Comparison of ENCODE assay signal across 14 cellular contexts in genomic region chr1:160207751-160208150, GRCh38. TPM values are rescaled to one million over a fixed set of nuclear protein-coding genes. Genes with fewer than 3 reads are reported as not detected.
DNase-seq lines count a peak whose midpoint lies in the region; ATAC-seq and TF ChIP-seq lines count a peak whose summit lies in the region.
"Had no signal": no experiment of that assay in that cellular context is flagged by ENCODE, and none has a peak within 500 bp of the region (broad histone marks: within the 10 kb centered on the region; RNA-seq: fewer than 3 reads in every experiment).

No MANE protein-coding gene starts in this region.

- H3K27ac Mint-ChIP-seq in IgD-negative memory B cell (peak overlapping the region; percentile 22 to 88 (median 30)), neural progenitor cell (peak overlapping the region; percentile 89)

- no peaks in the 10 kb centered on the region for H3K27me3 ChIP-seq in dorsolateral prefrontal cortex
- H3K27me3 ChIP-seq in neural progenitor cell, result no peaks in the 10 kb centered on the region
- H3K27me3 ChIP-seq: testis had no signal

- ATAC-seq in HG03460 (IDR thresholded peaks at IDR 0.05; ENCODE audit: unreplicated experiment) (no peak), HG02938 (IDR thresholded peaks at IDR 0.05; ENCODE audit: unreplicated experiment) (no peak)

- H3K79me2 ChIP-seq in neural progenitor cell (ENCODE audit: low read depth), result peaks cover 25% of the 10 kb centered on the region

- intact Hi-C loops in dorsolateral prefrontal cortex (cut with DNase I), result no loop called here

- peak overlapping the region in 1 of 4 donors; percentile 92 for H3K4me3 Mint-ChIP-seq in IgD-negative memory B cell
- peak overlapping the region; percentile 89 for H3K4me3 Mint-ChIP-seq in neural progenitor cell

- no peak overlapping the region for H2AFZ ChIP-seq in neural progenitor cell (replicated peaks)

- TF ChIP-seq CTCF in AG04449 (IDR thresholded peaks at IDR 0.05; ENCODE audit: insufficient read depth, low read length, missing control alignments) (no peak), dorsolateral prefrontal cortex (IDR thresholded peaks at IDR 0.05 in 54 of 56, conservative IDR thresholded peaks at IDR 0.05 in 2 of 56; ENCODE audit: low read depth in 1 of 56, partially characterized antibody in 56 of 56) (no peak), neural progenitor cell (IDR thresholded peaks at IDR 0.05) (no peak)

- H3K4me1 ChIP-seq in neural progenitor cell, result peaks cover 66% of the 10 kb centered on the region

- peaks cover 31 to 47% (median 39%) of the 10 kb centered on the region in 3 donors for H3K4me1 Mint-ChIP-seq in IgD-negative memory B cell
- peaks cover 78% of the 10 kb centered on the region for H3K4me1 Mint-ChIP-seq in neural progenitor cell

- DNase-seq in AG04449 (ENCODE audit: low read depth, low spot score), result no peak
- DNase-seq in dorsolateral prefrontal cortex, result no peak
- DNase-seq in neural progenitor cell (ENCODE audit: low spot score), result peak; percentile 58
- DNase-seq in SW 1271 (lab: John Stamatoyannopoulos, UW), result no peak
- no peak for DNase-seq in G401 (ENCODE audit: low spot score)
- DNase-seq: NCI-H2081; RPMI8226; stimulated activated CD4-positive, alpha-beta T cell treated with anti-CD3 and anti-CD28 coated beads, Interleukin-2, amount 100 ng/mL, for 24 hours; testis had no signal

- no peak overlapping the region for H3K9ac ChIP-seq in neural progenitor cell

- in situ Hi-C loops in G401 (cut with HindIII; ENCODE audit: low sequenced_read_pairs), result no loop called here

- H3K4me2 ChIP-seq in neural progenitor cell, result no peak overlapping the region

- POLR2A ChIA-PET in AG04449 (lab: Yijun Ruan, JAX), result interaction anchor here (7.3 kb wide), 1 partner anchor 12 kb away, joined by 34 read pairs; no protein-coding TSS in a partner anchor

- H3F3A ChIP-seq in neural progenitor cell (ENCODE audit: low read depth), result peaks cover 50% of the 10 kb centered on the region

- H3K9me3 Mint-ChIP-seq in IgD-negative memory B cell (no peaks in the 10 kb centered on the region), neural progenitor cell (no peaks in the 10 kb centered on the region)

- CTCF ChIA-PET in AG04449 (lab: Yijun Ruan, JAX), result interaction anchor here (4.4 to 11.7 kb wide), 4 partner anchors 13 to 107 kb away, joined by 17 to 214 read pairs (median 76); partner anchors contain the start of gene CASQ1

- no peaks in the 10 kb centered on the region for H3K36me3 ChIP-seq in neural progenitor cell

- H3K9me3 ChIP-seq in neural progenitor cell (ENCODE audit: low read depth), result no peaks in the 10 kb centered on the region
- H3K9me3 ChIP-seq: testis had no signal

- peak overlapping the region; percentile 15; the same call in 1 of the 2 replicates for H3K4me3 ChIP-seq in AG04449 (ENCODE audit: low read depth, low read length)
- peak overlapping the region in 52 of 59 donors; percentile 3 to 99 (median 93) for H3K4me3 ChIP-seq in dorsolateral prefrontal cortex
- H3K4me3 ChIP-seq in neural progenitor cell, result no peak overlapping the region
- H3K4me3 ChIP-seq: testis had no signal

- H3K36me3 Mint-ChIP-seq in IgD-negative memory B cell, result peaks cover 9% of the 10 kb centered on the region
- peaks cover 21% of the 10 kb centered on the region for H3K36me3 Mint-ChIP-seq in neural progenitor cell

- H4K20me1 ChIP-seq in neural progenitor cell (ENCODE audit: low read depth), result peaks cover 71% of the 10 kb centered on the region

- no peaks in the 10 kb centered on the region for H3K27me3 Mint-ChIP-seq in IgD-negative memory B cell
- peaks cover 10% of the 10 kb centered on the region for H3K27me3 Mint-ChIP-seq in neural progenitor cell (ENCODE audit: insufficient read depth, low read depth)

- H3K27ac ChIP-seq in dorsolateral prefrontal cortex, result peak overlapping the region; percentile 63 to 99 (median 95)
- H3K27ac ChIP-seq in neural progenitor cell, result no peak overlapping the region

RNA-seq across cellular contexts. Expression of gene PEA15, which starts 2.6 kb away (rescaled TPM):
- 19.4 TPM for polyA plus RNA-seq in IgD-negative memory B cell
- total RNA-seq in dorsolateral prefrontal cortex (100 to 1,000 TPM; 342 to 812 (median 617) TPM), neural progenitor cell (ENCODE audit: low replicate concordance) (39.1 and 63.5 TPM in 2 replicates)
- 42.2 and 72.2 TPM in 2 replicates for total RNA-seq in G401 (2014; rRNA removed; shearing (Covaris generic))

RNA-seq across cellular contexts. Expression of gene CASQ1, which starts 17.4 kb away (rescaled TPM):
- polyA plus RNA-seq in IgD-negative memory B cell, result not detected
- total RNA-seq in dorsolateral prefrontal cortex (10 to 100 TPM in 94 of 120 experiments, 1 to 10 TPM in 26; 4.3 to 31.5 (median 14.0) TPM), neural progenitor cell (ENCODE audit: low replicate concordance) (0.50 TPM in 1 of 2 replicates, not detected in the other)
- 0.71 TPM in 1 of 2 replicates, not detected in the other for total RNA-seq in G401 (2014; rRNA removed; shearing (Covaris generic))
- total RNA-seq: bronchial epithelial cell, mononuclear cell had no signal

RNA-seq across cellular contexts. Expression of gene DCAF8, which starts 54.6 kb away (rescaled TPM):
- 57.8 TPM for polyA plus RNA-seq in IgD-negative memory B cell
- total RNA-seq in dorsolateral prefrontal cortex (100 to 1,000 TPM; 111 to 260 (median 188) TPM), neural progenitor cell (ENCODE audit: low replicate concordance) (105 and 132 TPM in 2 replicates)
- total RNA-seq in G401 (2014; rRNA removed; shearing (Covaris generic)), result 69.8 and 77.1 TPM in 2 replicates

RNA-seq across cellular contexts. Expression of gene ATP1A4, which starts 56.3 kb away (rescaled TPM):
- not detected for polyA plus RNA-seq in IgD-negative memory B cell
- total RNA-seq in dorsolateral prefrontal cortex (1 to 10 TPM in 93 of 120 experiments, under 1 TPM in 27; 0.29 to 8.7 (median 1.7) TPM), neural progenitor cell (ENCODE audit: low replicate concordance) (0.17 and 0.62 TPM in 2 replicates)
- not detected in 2 replicates for total RNA-seq in G401 (2014; rRNA removed; shearing (Covaris generic))
- total RNA-seq: bronchial epithelial cell had no signal
